In the genomic region with DNA sequence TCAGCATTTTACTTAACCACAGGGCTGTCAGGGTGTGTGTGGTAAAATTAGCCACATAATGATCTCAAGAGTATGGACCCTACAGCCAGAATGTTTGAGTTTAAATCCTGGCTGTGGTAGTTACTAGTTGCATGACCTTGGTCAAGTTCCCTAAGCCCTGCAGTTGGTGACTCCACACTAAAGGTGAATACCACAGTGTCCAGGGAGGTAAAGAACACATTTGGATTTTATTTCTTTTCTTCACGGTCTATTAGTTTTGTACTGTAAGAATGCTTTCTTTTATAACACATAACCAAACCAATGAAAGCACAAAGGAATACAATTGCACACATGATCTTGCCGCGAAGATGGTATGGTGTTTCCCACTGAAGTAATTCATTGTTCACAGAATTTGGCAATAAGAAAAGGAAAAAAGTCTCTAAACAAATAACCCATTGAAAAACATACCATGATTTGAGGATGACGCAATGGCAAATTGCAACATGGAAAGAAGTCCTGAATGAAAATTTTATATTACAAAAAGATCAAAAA, we compare ENCODE assay signal across 1 cellular context.
TF ChIP-seq lines count a peak whose summit lies in the region.

No MANE protein-coding gene starts in this region.

TF ChIP-seq in IMR-90, 13 proteins besides CTCF, POLR2A, EP300 and RAD21:
- peak; percentile 92 for TF ChIP-seq CEBPB (IDR thresholded peaks at IDR 0.05; ENCODE audit: low read depth, low read length)
- TF ChIP-seq RFX5 (IDR thresholded peaks at IDR 0.05; ENCODE audit: low read depth, low read length), result no peak
TF ChIP-seq in IMR-90: peak in this region for 1.
